Comparison of ENCODE assay signal across 15 cellular contexts in the genomic region with DNA sequence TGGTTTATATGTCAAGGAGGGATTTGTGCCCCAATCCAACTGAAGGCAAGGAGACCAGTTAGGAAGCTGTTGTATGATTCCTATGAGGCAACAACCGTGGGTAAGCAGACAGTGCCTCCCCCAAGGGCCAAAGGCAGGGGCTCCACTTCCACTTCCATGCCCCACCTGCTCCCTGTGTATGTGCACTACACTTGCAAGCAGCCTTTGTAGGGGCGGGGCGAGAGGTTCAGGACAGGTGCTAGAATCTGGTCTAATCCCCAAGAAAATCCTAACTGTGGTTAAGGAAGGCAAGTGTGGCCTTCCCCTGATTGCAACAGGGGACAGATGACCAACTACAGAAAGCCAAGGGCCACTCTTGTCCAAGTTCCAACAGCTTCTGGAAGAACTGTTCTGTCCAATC. TPM values are rescaled to one million over a fixed set of nuclear protein-coding genes. Genes with fewer than 3 reads are reported as not detected.
DNase-seq lines count a peak whose midpoint lies in the region; ATAC-seq and TF ChIP-seq lines count a peak whose summit lies in the region.
"Had no signal": no experiment of that assay in that cellular context is flagged by ENCODE, and none has a peak within 500 bp of the region (broad histone marks: within the 10 kb centered on the region; RNA-seq: fewer than 3 reads in every experiment).

No MANE protein-coding gene starts in this region.

- TF ChIP-seq CTCF in hepatocyte (IDR thresholded peaks at IDR 0.05; ENCODE audit: poor library complexity) (no peak), sigmoid colon (IDR thresholded peaks at IDR 0.05) (no peak)

- TF ChIP-seq EP300 in sigmoid colon (IDR thresholded peaks at IDR 0.05) = no peak

- H3K4me1 ChIP-seq in hepatocyte (ENCODE audit: insufficient read depth) = peaks cover 31% of the 10 kb centered on the region
- H3K4me1 ChIP-seq in sigmoid colon = peaks cover 0 to 14% (median 5%) of the 10 kb centered on the region in 4 donors

- no peak overlapping the region for H2AFZ ChIP-seq in hepatocyte
- H2AFZ ChIP-seq: GM23338 had no signal

- H3K36me3 ChIP-seq in hepatocyte (replicated peaks; ENCODE audit: insufficient read depth, low read depth) = no peaks in the 10 kb centered on the region
- H3K36me3 ChIP-seq in sigmoid colon = peaks cover 0 to 44% (median 14%) of the 10 kb centered on the region in 4 donors

- H3K9me2 ChIP-seq in hepatocyte (replicated peaks; ENCODE audit: insufficient read depth) = no peaks in the 10 kb centered on the region

- ATAC-seq in left lobe of liver = no peak
- ATAC-seq in GM21526 (IDR thresholded peaks at IDR 0.05; ENCODE audit: low FRiP score, unreplicated experiment) = no peak
- ATAC-seq: stimulated activated naive CD8-positive, alpha-beta T cell treated with anti-CD3 and anti-CD28 coated beads, Interleukin-15, amount 100 ng/mL, for 72 hours had no signal

- H3K4me2 ChIP-seq in hepatocyte = no peak overlapping the region
- H3K4me2 ChIP-seq: GM23338 had no signal

- no peaks in the 10 kb centered on the region for H3K9me3 ChIP-seq in hepatocyte (ENCODE audit: low read depth)
- H3K9me3 ChIP-seq in sigmoid colon = no peaks in the 10 kb centered on the region

- 86% methylated on average over 3 of the region's 3 CpGs for WGBS in hepatocyte (ENCODE audit: low lambda C conversion rate, missing lambda C conversion rate)
- 85 to 92% methylated on average over 3 of the region's 3 CpGs for WGBS in sigmoid colon, 2 donors

- no peak for TF ChIP-seq POLR2A in sigmoid colon (IDR thresholded peaks at IDR 0.05)

- no peaks in the 10 kb centered on the region for H4K20me1 ChIP-seq in hepatocyte (ENCODE audit: insufficient read depth, poor library complexity, severe bottlenecking)

- H3K27ac ChIP-seq in hepatocyte (peak overlapping the region; percentile 34), sigmoid colon (no peak overlapping the region)
- H3K27ac ChIP-seq: VCaP had no signal

- no peaks in the 10 kb centered on the region for H3K27me3 ChIP-seq in hepatocyte
- no peaks in the 10 kb centered on the region for H3K27me3 ChIP-seq in sigmoid colon

- H3K4me3 ChIP-seq in hepatocyte = no peak overlapping the region
- H3K4me3 ChIP-seq in sigmoid colon = no peak overlapping the region
- H3K4me3 ChIP-seq: GM23338 had no signal

- intact Hi-C loops in sigmoid colon (cut with DNase I) = no loop called here

- H3K79me2 ChIP-seq in hepatocyte = peaks cover 62% of the 10 kb centered on the region

- peak; percentile 16 for DNase-seq in activated effector memory CD4-positive, alpha-beta T cell treated with anti-CD3 and anti-CD28 coated beads, Interleukin-2, amount 50 U/mL, for 16 hours
- no peak for DNase-seq in activated effector memory CD4-positive, alpha-beta T cell treated with Interleukin-2 at 50 U/mL for 16 hours
- DNase-seq in NCI-H82 (lab: John Stamatoyannopoulos, UW) = peak; percentile 56
- DNase-seq in hepatocyte (ENCODE audit: low spot score) = no peak
- peak; percentile 53 for DNase-seq in sigmoid colon
- DNase-seq in left lobe of liver (ENCODE audit: low spot score) = no peak
- DNase-seq in LoVo (ENCODE audit: low spot score) = no peak
- DNase-seq: activated gamma-delta T cell; Calu3; dermis blood vessel endothelial cell; NCI-H1436 treated with DMSO at 0.1 percent for 48 hours; stimulated activated naive CD8-positive, alpha-beta T cell treated with anti-CD3 and anti-CD28 coated beads, Interleukin-15, amount 100 ng/mL, for 72 hours had no signal

RNA-seq across cellular contexts. Expression of a gene that starts 41.7 kb away (rescaled TPM):
- 76.3 and 78.3 TPM in 2 replicates for total RNA-seq in hepatocyte
- polyA plus RNA-seq in hepatocyte = 45.6 and 63.9 TPM in 2 replicates
- 10 to 100 TPM; 20.3 to 28.0 (median 25.0) TPM for total RNA-seq in sigmoid colon
- polyA plus RNA-seq in sigmoid colon = 100 to 1,000 TPM in 1 of 3 donors, 10 to 100 TPM in 2; 24.0 to 107 (median 61.5) TPM
- 48.2 TPM for total RNA-seq in left lobe of liver

RNA-seq across cellular contexts. Expression of a gene that starts 49.0 kb away (rescaled TPM):
- total RNA-seq in hepatocyte (21.8 and 25.1 TPM in 2 replicates), sigmoid colon (10 to 100 TPM; 15.0 to 22.3 (median 20.1) TPM), left lobe of liver (7.0 TPM)
- polyA plus RNA-seq in hepatocyte (15.8 and 17.8 TPM in 2 replicates), sigmoid colon (10 to 100 TPM in 2 of 3 donors, 1 to 10 TPM in 1; 8.4 to 11.9 (median 10.4) TPM)

Comparison
In these comparisons a context has a peak if more than half of its experiments do, and no peak if none do; other contexts are left out.
1. DNase-seq: peak in activated effector memory CD4-positive, alpha-beta T cell treated with anti-CD3 and anti-CD28 coated beads, Interleukin-2, amount 50 U/mL, for 16 hours (single experiment), NCI-H82 (single experiment) and sigmoid colon (single experiment); none in activated effector memory CD4-positive, alpha-beta T cell treated with Interleukin-2 at 50 U/mL for 16 hours (single experiment), hepatocyte (single experiment), left lobe of liver (single experiment) and LoVo (single experiment).